In the genomic region with DNA sequence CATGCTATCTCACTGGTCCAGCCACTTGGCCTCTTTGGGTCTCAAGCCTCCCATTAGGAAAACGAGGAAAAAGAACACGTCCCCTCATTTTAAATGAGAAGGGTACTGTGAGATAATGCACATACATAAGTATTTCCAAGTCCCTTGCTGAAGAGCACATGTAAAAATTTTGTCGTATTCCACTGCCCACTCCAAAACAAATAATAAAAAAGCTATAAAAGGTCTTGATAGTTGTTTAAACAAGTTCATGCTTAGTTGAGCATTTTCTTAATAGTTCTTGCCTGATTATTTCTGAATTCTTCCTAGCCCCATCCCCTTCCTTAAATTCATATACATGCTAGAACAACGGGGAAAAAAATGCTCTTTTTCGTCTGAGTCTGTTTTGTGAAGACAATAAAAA, we compare ENCODE assay signal across 36 cellular contexts.
"Had no signal": no experiment of that assay in that cellular context is flagged by ENCODE, and none has a peak within 500 bp of the region (broad histone marks: within the 10 kb centered on the region; RNA-seq: fewer than 3 reads in every experiment).

No MANE protein-coding gene starts in this region.

- H3K27ac ChIP-seq: KMS-11 had no signal

- H3K9ac ChIP-seq: KMS-11 had no signal

- H3K4me2 ChIP-seq: KMS-11 had no signal

- H3K9me3 ChIP-seq: MG63 had no signal

- H3K4me3 ChIP-seq: MG63 had no signal

- H3K27me3 ChIP-seq: MG63 had no signal

- DNase-seq: Karpas-422, Kasumi-1, KBM-7, KG1, MG63, MM.1S, MV-4-11, NCI-H1048, NCI-H1092, NCI-H1092 treated with DMSO at 0.1 percent for 48 hours, NCI-H1105, NCI-H1105 treated with DMSO at 0.1 percent for 48 hours, NCI-H1417, NCI-H1417 treated with DMSO at 0.1 percent for 48 hours, NCI-H1436, NCI-H1436 treated with DMSO at 0.1 percent for 48 hours, NCI-H146, NCI-H1694, NCI-H1694 treated with DMSO at 0.1 percent for 48 hours, NCI-H187, NCI-H187 treated with DMSO at 0.1 percent for 48 hours, NCI-H1930, NCI-H2029, NCI-H2029 treated with DMSO at 0.1 percent for 48 hours, NCI-H2081, NCI-H2081 treated with DMSO at 0.1 percent for 48 hours, NCI-H2107, NCI-H2171, NCI-H2171 treated with DMSO at 0.1 percent for 48 hours, NCI-H2227 treated with DMSO at 0.1 percent for 48 hours, NCI-H226, NCI-H345, NCI-H446, NCI-H446 treated with DMSO at 0.1 percent for 48 hours, NCI-H510A had no signal
